9 cellular contexts compared by ENCODE assay signal in the genomic region with DNA sequence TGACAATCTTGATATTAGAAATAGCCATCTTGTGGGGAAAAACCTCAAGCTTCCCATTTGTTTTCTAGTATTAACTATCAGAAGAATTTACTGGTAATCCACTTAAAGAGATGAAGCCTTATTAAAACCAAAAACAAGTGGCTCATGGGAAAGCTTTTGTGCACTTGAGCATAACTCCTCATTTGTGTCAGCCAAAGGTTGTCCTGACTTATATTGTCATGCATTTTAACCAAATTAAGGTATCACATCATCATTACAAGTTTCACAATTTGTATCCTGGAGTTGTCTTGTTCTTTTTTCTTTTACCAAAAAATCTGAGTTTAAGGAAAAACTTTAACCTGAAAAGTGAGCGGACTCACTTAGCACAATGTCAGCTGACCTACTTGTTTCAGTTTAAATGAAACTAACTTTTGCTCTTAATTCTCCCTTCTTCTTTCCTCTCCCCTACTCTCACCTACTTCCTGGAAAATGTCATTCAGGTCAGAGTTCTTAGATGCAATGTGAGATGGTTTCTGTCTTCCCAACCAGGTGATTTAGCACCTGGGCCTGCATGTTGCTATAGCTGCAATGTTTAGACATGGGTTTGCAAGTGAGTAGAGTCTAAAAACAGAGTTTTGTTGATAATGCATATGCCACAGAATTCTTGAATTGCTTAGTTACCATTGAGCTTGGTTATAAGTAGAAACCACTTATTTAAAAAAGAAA.
DNase-seq lines count a peak whose midpoint lies in the region; ATAC-seq, FAIRE-seq and TF ChIP-seq lines count a peak whose summit lies in the region.
"Had no signal": no experiment of that assay in that cellular context is flagged by ENCODE, and none has a peak within 500 bp of the region (broad histone marks: within the 10 kb centered on the region; RNA-seq: fewer than 3 reads in every experiment).

No MANE protein-coding gene starts in this region.

- H3K4me1 ChIP-seq in K562 (replicated peaks in 1 of 2; ENCODE audit: control insufficient read depth in 2 of 2, insufficient read depth in 2 of 2, low read length in 2 of 2) (peaks cover 0 to 15% of the 10 kb centered on the region in 2 experiments; a peak in 2 of 5 replicates), uterus (no peaks in the 10 kb centered on the region), right atrium auricular region (peaks cover 0 to under 1% of the 10 kb centered on the region in 2 donors)

- in situ Hi-C loops in K562 (cut with MboI) = loop anchor here (10.0 kb wide), 2 partner anchors 145 to 235 kb away; no protein-coding TSS in a partner anchor

- no peak for TF ChIP-seq EP300 in K562 (IDR thresholded peaks at IDR 0.05; ENCODE audit: low read length)

- ATAC-seq in GM18511 (IDR thresholded peaks at IDR 0.05; ENCODE audit: unreplicated experiment) = peak; percentile 55
- ATAC-seq in GM19468 (IDR thresholded peaks at IDR 0.05; ENCODE audit: extremely low read depth, unreplicated experiment) = peak; percentile 43
- ATAC-seq in HG03354 (IDR thresholded peaks at IDR 0.05; ENCODE audit: poor library complexity, severe bottlenecking, unreplicated experiment) = peak; percentile 80
- ATAC-seq in K562 = no peak

- H3K4me3 ChIP-seq in K562 = no peak overlapping the region
- H3K4me3 ChIP-seq in uterus = no peak overlapping the region
- H3K4me3 ChIP-seq in right atrium auricular region = no peak overlapping the region

- H3K9me3 ChIP-seq in K562 (replicated peaks; ENCODE audit: control insufficient read depth, insufficient read depth, low read depth, low read length) = no peaks in the 10 kb centered on the region
- no peaks in the 10 kb centered on the region for H3K9me3 ChIP-seq in uterus
- H3K9me3 ChIP-seq in right atrium auricular region = no peaks in the 10 kb centered on the region

- FAIRE-seq in K562 (lab: Jason Lieb, UNC) = peak; percentile 32
- FAIRE-seq: endothelial cell of umbilical vein had no signal

- POLR2A ChIA-PET in K562 (lab: Yijun Ruan, JAX) = interaction anchor here (2.4 kb wide), 1 partner anchor 10 kb away, joined by 13 read pairs; no protein-coding TSS in a partner anchor

- no peak overlapping the region for H2AFZ ChIP-seq in K562 (ENCODE audit: low read depth, low read length)

- H3K4me2 ChIP-seq in K562 (ENCODE audit: insufficient read depth, low read length) = no peak overlapping the region

- TF ChIP-seq RAD21 in K562 (CRISPR knock-in tag; conservative IDR thresholded peaks at IDR 0.05 in 1 of 2, IDR thresholded peaks at IDR 0.05 in 1 of 2) = no peak

- H3K9ac ChIP-seq in K562 (ENCODE audit: insufficient read depth in 1 of 2, low read depth in 2 of 2, low read length in 2 of 2) = no peak overlapping the region

- DNase-seq in K562 (ENCODE audit: extremely low read depth in 1 of 4, low spot score in 3 of 4) (no peak), uterus (no peak), H4 (ENCODE audit: low spot score) (no peak), right atrium auricular region (ENCODE audit: low spot score) (no peak)
- DNase-seq in activated effector memory CD4-positive, alpha-beta T cell treated with anti-CD3 and anti-CD28 coated beads, Interleukin-2, amount 50 U/mL, for 16 hours = no peak

- no peaks in the 10 kb centered on the region for H3K36me3 ChIP-seq in K562 (ENCODE audit: control insufficient read depth, insufficient read depth, low read length)
- no peaks in the 10 kb centered on the region for H3K36me3 ChIP-seq in uterus
- H3K36me3 ChIP-seq in right atrium auricular region = no peaks in the 10 kb centered on the region

- no peaks in the 10 kb centered on the region for H3K9me1 ChIP-seq in K562 (ENCODE audit: control insufficient read depth, insufficient read depth, low read length)

- intact Hi-C loops in K562 (cut with micrococcal nuclease) = no loop called here
- intact Hi-C loops in uterus (cut with DNase I; ENCODE audit: low total_unique reads) = loop anchor here (5.0 kb wide), 1 partner anchor 243 kb away; no protein-coding TSS in a partner anchor

- H4K20me1 ChIP-seq in K562 (replicated peaks; ENCODE audit: control insufficient read depth, insufficient read depth, low read length) = no peaks in the 10 kb centered on the region

- TF ChIP-seq CTCF in K562 (IDR thresholded peaks at IDR 0.05 in 2 of 3, conservative IDR thresholded peaks at IDR 0.05 in 1 of 3; ENCODE audit: insufficient read depth in 2 of 3, low read depth in 1 of 3, low read length in 3 of 3) = no peak
- TF ChIP-seq CTCF in uterus (IDR thresholded peaks at IDR 0.05) = no peak
- no peak for TF ChIP-seq CTCF in right atrium auricular region (IDR thresholded peaks at IDR 0.05)

- TF ChIP-seq POLR2A in K562 (conservative IDR thresholded peaks at IDR 0.05) (no peak), uterus (IDR thresholded peaks at IDR 0.05) (no peak)

- H3K79me2 ChIP-seq in K562 (ENCODE audit: control insufficient read depth, insufficient read depth, low read length) = no peaks in the 10 kb centered on the region

- BruUV-seq in K562 (replicated peaks; lab: Mats Ljungman, UMichigan) = no TSS peak

- no peak overlapping the region for H3K27ac ChIP-seq in K562 (ENCODE audit: extremely low read depth, low read depth, low read length)
- H3K27ac ChIP-seq in uterus = no peak overlapping the region
- no peak overlapping the region for H3K27ac ChIP-seq in right atrium auricular region

- CTCF ChIA-PET in K562 (lab: Yijun Ruan, JAX; ENCODE audit: low intra/inter-chr PET ratio) = interaction anchor here (0.5 to 1.0 kb wide), 2 partner anchors 137 to 242 kb away, joined by 3 read pairs; no protein-coding TSS in a partner anchor

- WGBS in K562 (ENCODE audit: insufficient coverage, low coverage, missing lambda C conversion rate) = 100% methylated on average over 1 of the region's 1 CpG

- H3K27me3 ChIP-seq in K562 (ENCODE audit: control insufficient read depth in 2 of 2, insufficient read depth in 2 of 2, low read length in 2 of 2) (no peaks in the 10 kb centered on the region), uterus (no peaks in the 10 kb centered on the region), right atrium auricular region (no peaks in the 10 kb centered on the region)

TF ChIP-seq in K562, 482 proteins besides CTCF, POLR2A, EP300 and RAD21:
- TF ChIP-seq NCOA1 (IDR thresholded peaks at IDR 0.05; ENCODE audit: low read depth) (no peak), ZNF696 (CRISPR knock-in tag; conservative IDR thresholded peaks at IDR 0.05) (no peak), BRF1 (IDR thresholded peaks at IDR 0.05; ENCODE audit: borderline replicate concordance, extremely low read depth, insufficient read length) (no peak), NCOA4 (IDR thresholded peaks at IDR 0.05; ENCODE audit: partially characterized antibody) (no peak), RBM14 (IDR thresholded peaks at IDR 0.05; ENCODE audit: borderline replicate concordance, insufficient read depth, low read depth, low read length) (no peak), RCOR1 (IDR thresholded peaks at IDR 0.05; ENCODE audit: borderline replicate concordance in 1 of 2, low read depth in 2 of 2, low read length in 2 of 2) (no peak), ZNF551 (CRISPR knock-in tag; IDR thresholded peaks at IDR 0.05) (no peak), ZNF124 (CRISPR knock-in tag; IDR thresholded peaks at IDR 0.05) (no peak), BRD4 (IDR thresholded peaks at IDR 0.05) (no peak), ZNF449 (CRISPR knock-in tag; IDR thresholded peaks at IDR 0.05) (no peak), ZNF324 (CRISPR knock-in tag; IDR thresholded peaks at IDR 0.05) (no peak), KHSRP (IDR thresholded peaks at IDR 0.05) (no peak), HIVEP1 (CRISPR knock-in tag; IDR thresholded peaks at IDR 0.05) (no peak), POLR2AphosphoS2 (IDR thresholded peaks at IDR 0.05; ENCODE audit: low read length) (no peak)
- TF ChIP-seq, protein P1, sequence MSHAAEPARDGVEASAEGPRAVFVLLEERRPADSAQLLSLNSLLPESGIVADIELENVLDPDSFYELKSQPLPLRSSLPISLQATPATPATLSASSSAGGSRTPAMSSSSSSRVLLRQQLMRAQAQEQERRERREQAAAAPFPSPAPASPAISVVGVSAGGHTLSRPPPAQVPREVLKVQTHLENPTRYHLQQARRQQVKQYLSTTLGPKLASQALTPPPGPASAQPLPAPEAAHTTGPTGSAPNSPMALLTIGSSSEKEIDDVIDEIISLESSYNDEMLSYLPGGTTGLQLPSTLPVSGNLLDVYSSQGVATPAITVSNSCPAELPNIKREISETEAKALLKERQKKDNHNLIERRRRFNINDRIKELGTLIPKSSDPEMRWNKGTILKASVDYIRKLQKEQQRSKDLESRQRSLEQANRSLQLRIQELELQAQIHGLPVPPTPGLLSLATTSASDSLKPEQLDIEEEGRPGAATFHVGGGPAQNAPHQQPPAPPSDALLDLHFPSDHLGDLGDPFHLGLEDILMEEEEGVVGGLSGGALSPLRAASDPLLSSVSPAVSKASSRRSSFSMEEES (CRISPR knock-in tag; IDR thresholded peaks at IDR 0.05) = no peak
